In genomic region chr11:74701351-74701750, GRCh38 we compare ENCODE assay signal across 14 cellular contexts. TPM values are rescaled to one million over a fixed set of nuclear protein-coding genes. Genes with fewer than 3 reads are reported as not detected.
DNase-seq lines count a peak whose midpoint lies in the region; ATAC-seq, FAIRE-seq and TF ChIP-seq lines count a peak whose summit lies in the region.
"Had no signal": no experiment of that assay in that cellular context is flagged by ENCODE, and none has a peak within 500 bp of the region (broad histone marks: within the 10 kb centered on the region; RNA-seq: fewer than 3 reads in every experiment).

No MANE protein-coding gene starts in this region.

- no peaks in the 10 kb centered on the region for H3K36me3 ChIP-seq in H7 (replicated peaks; ENCODE audit: control insufficient read depth, insufficient read depth, low read length)

- TF ChIP-seq CTCF in D721Med (IDR thresholded peaks at IDR 0.05; ENCODE audit: insufficient read depth, missing control alignments) (peak; percentile 17), fibroblast of villous mesenchyme (IDR thresholded peaks at IDR 0.05; ENCODE audit: insufficient read depth, low read depth, low read length) (peak; percentile 31)

- FAIRE-seq in D721Med (lab: Jason Lieb, UNC): no peak
- FAIRE-seq in H54 (lab: Jason Lieb, UNC): no peak

- no peak for ATAC-seq in GM19395 (IDR thresholded peaks at IDR 0.05; ENCODE audit: unreplicated experiment)
- ATAC-seq: sciatic nerve had no signal

- DNase-seq in D721Med (ENCODE audit: insufficient read length, low spot score) (no peak), H7 (peak; percentile 71), SK-MEL-5 (ENCODE audit: low read depth, low spot score) (peak; percentile 84), fibroblast of villous mesenchyme (ENCODE audit: low read depth) (no peak), D341Med (ENCODE audit: low spot score) (no peak), amygdala (lab: John Stamatoyannopoulos, UW) (no peak), H54 (ENCODE audit: insufficient read length, low spot score) (no peak)
- DNase-seq: activated effector memory CD4-positive, alpha-beta T cell treated with Interleukin-2 at 50 U/mL for 16 hours; cerebellar nuclear complex; NCI-H1092 treated with DMSO at 0.1 percent for 48 hours; NCI-H526 treated with DMSO at 0.1 percent for 48 hours; substantia nigra had no signal

- no peaks in the 10 kb centered on the region for H3K27me3 ChIP-seq in H7 (ENCODE audit: control insufficient read depth, insufficient read depth, low read length)

- in situ Hi-C loops in SK-MEL-5 (cut with HindIII; ENCODE audit: low pct_unique_long_range_greater_than_20kb, low sequenced_read_pairs): no loop called here

- TF ChIP-seq POLR2A in H54 (IDR thresholded peaks at IDR 0.05; ENCODE audit: low read depth, low read length): no peak

- no peak overlapping the region for H3K4me3 ChIP-seq in H7 (ENCODE audit: insufficient read depth, low read depth, low read length)
- H3K4me3 ChIP-seq in fibroblast of villous mesenchyme (ENCODE audit: low read depth, low read length): no peak overlapping the region

RNA-seq across cellular contexts. Expression of gene CHRDL2, which starts 29.9 kb away (rescaled TPM):
- total RNA-seq in H7 (2014; rRNA removed; shearing (Covaris generic)): not detected in 2 replicates
- total RNA-seq in SK-MEL-5 (2014; rRNA removed; shearing (Covaris generic)): 3.6 TPM in 1 of 2 replicates, not detected in the other
- polyA plus RNA-seq in SK-MEL-5 (2015; cell fraction: cytosol; rRNA removed): not detected in 2 replicates
- not detected in 2 replicates for polyA plus RNA-seq in SK-MEL-5 (2015; cell fraction: nucleus; rRNA removed)
- not detected in 2 replicates for total RNA-seq in fibroblast of villous mesenchyme

RNA-seq across cellular contexts. Expression of gene RNF169, which starts 47.3 kb away (rescaled TPM):
- 9.6 and 12.3 TPM in 2 replicates for total RNA-seq in H7 (2014; rRNA removed; shearing (Covaris generic))
- 14.7 and 15.6 TPM in 2 replicates for total RNA-seq in SK-MEL-5 (2014; rRNA removed; shearing (Covaris generic))
- 5.1 and 9.0 TPM in 2 replicates for polyA plus RNA-seq in SK-MEL-5 (2015; cell fraction: cytosol; rRNA removed)
- 19.8 and 22.4 TPM in 2 replicates for polyA plus RNA-seq in SK-MEL-5 (2015; cell fraction: nucleus; rRNA removed)
- 23.5 and 32.0 TPM in 2 replicates for total RNA-seq in fibroblast of villous mesenchyme

Comparison
In these comparisons a context has a peak if more than half of its experiments do, and no peak if none do; other contexts are left out.
1. DNase-seq: peak in H7 (single experiment) and SK-MEL-5 (single experiment); none in D721Med (single experiment), fibroblast of villous mesenchyme (single experiment), D341Med (single experiment), amygdala (0 of 56) and H54 (single experiment).